ENCODE assay signal across 1 cellular context in genomic region chr2:72894466-72894865, GRCh38.
TF ChIP-seq lines count a peak whose summit lies in the region.

No MANE protein-coding gene starts in this region.

TF ChIP-seq in GM23338, 12 proteins besides CTCF, POLR2A, EP300 and RAD21:
- TF ChIP-seq, protein P1, sequence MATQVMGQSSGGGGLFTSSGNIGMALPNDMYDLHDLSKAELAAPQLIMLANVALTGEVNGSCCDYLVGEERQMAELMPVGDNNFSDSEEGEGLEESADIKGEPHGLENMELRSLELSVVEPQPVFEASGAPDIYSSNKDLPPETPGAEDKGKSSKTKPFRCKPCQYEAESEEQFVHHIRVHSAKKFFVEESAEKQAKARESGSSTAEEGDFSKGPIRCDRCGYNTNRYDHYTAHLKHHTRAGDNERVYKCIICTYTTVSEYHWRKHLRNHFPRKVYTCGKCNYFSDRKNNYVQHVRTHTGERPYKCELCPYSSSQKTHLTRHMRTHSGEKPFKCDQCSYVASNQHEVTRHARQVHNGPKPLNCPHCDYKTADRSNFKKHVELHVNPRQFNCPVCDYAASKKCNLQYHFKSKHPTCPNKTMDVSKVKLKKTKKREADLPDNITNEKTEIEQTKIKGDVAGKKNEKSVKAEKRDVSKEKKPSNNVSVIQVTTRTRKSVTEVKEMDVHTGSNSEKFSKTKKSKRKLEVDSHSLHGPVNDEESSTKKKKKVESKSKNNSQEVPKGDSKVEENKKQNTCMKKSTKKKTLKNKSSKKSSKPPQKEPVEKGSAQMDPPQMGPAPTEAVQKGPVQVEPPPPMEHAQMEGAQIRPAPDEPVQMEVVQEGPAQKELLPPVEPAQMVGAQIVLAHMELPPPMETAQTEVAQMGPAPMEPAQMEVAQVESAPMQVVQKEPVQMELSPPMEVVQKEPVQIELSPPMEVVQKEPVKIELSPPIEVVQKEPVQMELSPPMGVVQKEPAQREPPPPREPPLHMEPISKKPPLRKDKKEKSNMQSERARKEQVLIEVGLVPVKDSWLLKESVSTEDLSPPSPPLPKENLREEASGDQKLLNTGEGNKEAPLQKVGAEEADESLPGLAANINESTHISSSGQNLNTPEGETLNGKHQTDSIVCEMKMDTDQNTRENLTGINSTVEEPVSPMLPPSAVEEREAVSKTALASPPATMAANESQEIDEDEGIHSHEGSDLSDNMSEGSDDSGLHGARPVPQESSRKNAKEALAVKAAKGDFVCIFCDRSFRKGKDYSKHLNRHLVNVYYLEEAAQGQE (IDR thresholded peaks at IDR 0.05; ENCODE audit: unreplicated experiment): no peak
- TF ChIP-seq POLR2AphosphoS5 (IDR thresholded peaks at IDR 0.05; ENCODE audit: low read depth) (no peak), ZNF331 (CRISPR knock-in tag; IDR thresholded peaks at IDR 0.05; ENCODE audit: low read depth) (no peak), CREB1 (CRISPR knock-in tag; IDR thresholded peaks at IDR 0.05; ENCODE audit: low read depth) (no peak), EZH2 (IDR thresholded peaks at IDR 0.05; ENCODE audit: low read depth, unreplicated experiment) (no peak), ZNF114 (CRISPR knock-in tag; IDR thresholded peaks at IDR 0.05) (no peak), STAT1 (IDR thresholded peaks at IDR 0.05; ENCODE audit: unreplicated experiment) (no peak), ZNF462 (CRISPR knock-in tag; IDR thresholded peaks at IDR 0.05) (no peak), NANOG (IDR thresholded peaks at IDR 0.05; ENCODE audit: borderline replicate concordance) (no peak), EZH2phosphoT487 (IDR thresholded peaks at IDR 0.05; ENCODE audit: unreplicated experiment) (no peak), ETS1 (IDR thresholded peaks at IDR 0.05) (no peak), JUNB (IDR thresholded peaks at IDR 0.05; ENCODE audit: unreplicated experiment) (no peak)
